Comparison of ENCODE assay signal across 8 cellular contexts in the genomic region with DNA sequence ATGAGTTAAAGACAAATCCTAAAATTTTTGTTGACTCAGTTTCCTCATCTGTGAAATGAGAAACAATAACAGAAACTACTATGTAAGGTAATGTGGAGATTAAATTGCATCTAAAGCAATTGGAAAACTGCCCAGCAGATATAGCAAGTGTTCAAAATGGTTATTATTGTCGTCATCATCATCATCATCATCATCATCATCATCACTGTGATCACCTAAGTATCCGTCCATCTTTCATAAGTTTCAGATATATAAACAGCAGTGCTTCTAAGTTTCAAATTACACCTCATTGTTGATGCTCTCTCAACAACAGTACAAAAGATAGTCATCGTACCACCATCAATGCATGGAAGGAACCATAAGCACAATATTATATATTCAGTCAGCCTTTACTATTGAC.
"Had no signal": no experiment of that assay in that cellular context is flagged by ENCODE, and none has a peak within 500 bp of the region (broad histone marks: within the 10 kb centered on the region; RNA-seq: fewer than 3 reads in every experiment).

No MANE protein-coding gene starts in this region.

- FAIRE-seq: G401.6, GM12878, GM12891, GM12892, GM18507, GM19239 had no signal

- ATAC-seq: GM12878 had no signal

- H3K4me3 ChIP-seq: GM12878 had no signal

- DNase-seq: GDM1, GF-D8 had no signal
